In the genomic region with DNA sequence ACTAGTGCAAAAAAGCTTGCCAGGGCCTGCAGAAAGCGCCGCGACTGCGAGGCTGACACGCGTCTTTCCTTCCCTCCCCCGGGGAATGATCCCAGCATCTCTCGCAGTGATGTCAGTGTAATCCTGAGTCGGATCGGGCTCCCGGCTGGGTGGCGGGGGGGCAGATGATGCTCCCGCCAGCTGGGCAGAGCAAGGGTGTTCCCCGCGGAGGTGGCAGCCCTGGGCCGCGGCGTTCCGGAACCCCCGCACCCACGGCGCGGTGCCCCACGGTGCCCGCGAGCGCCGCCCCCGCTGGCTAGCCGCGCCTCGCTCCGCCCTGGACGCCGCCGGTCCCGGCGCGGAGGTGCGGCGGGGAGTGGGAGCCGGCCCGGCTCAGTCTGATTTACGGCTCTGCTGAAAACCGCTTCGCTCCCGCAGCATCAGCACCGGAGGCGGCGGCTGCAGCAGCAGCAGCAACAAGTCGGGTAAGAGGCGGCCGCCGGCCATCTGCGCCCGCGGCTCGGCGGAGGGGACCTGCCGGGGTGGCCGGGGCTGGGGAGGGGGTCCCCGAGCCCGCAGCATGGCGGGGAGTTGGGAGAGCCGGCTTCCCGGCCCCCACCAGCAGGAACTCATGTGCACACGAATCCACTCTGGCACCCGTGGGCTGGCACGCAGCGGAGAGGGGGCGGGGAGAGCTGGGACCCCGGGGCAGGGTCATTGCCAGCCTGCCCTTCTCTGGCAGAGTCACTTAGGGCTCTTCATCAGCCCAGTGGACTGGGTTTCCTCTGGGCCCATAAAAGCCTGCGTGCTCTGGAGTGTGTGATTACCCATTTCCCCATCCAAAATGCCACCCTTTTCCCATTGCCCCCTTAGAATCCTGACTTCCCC, we compare ENCODE assay signal across 8 cellular contexts. TPM values are rescaled to one million over a fixed set of nuclear protein-coding genes. Genes with fewer than 3 reads are reported as not detected.
DNase-seq lines count a peak whose midpoint lies in the region; ATAC-seq and TF ChIP-seq lines count a peak whose summit lies in the region.

A gene with protein sequence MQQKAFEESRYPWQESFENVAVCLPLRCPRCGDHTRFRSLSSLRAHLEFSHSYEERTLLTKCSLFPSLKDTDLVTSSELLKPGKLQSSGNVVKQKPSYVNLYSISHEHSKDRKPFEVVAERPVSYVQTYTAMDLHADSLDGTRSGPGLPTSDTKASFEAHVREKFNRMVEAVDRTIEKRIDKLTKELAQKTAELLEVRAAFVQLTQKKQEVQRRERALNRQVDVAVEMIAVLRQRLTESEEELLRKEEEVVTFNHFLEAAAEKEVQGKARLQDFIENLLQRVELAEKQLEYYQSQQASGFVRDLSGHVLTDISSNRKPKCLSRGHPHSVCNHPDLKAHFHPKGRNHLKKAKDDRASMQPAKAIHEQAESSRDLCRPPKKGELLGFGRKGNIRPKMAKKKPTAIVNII (plus strand): TSS at position 375 of the 867 bp plus-strand sequence. CDS start 1,825 bp downstream, outside the sequence.

- TF ChIP-seq POLR2A in tibial nerve (IDR thresholded peaks at IDR 0.05): no peak

- peak within 1 kb of the TSS; percentile 90 for H3K4me3 Mint-ChIP-seq in neural crest cell

- H3K27ac Mint-ChIP-seq in neural crest cell (ENCODE audit: unreplicated experiment): no peak within 1 kb of the TSS

- H3K9me3 Mint-ChIP-seq in neural crest cell: no peaks in the 10 kb centered on the region

- peak; percentile 1 for DNase-seq in NCI-H345 treated with DMSO at 0.1 percent for 48 hours (lab: John Stamatoyannopoulos, UW; ENCODE audit: unreplicated experiment)
- DNase-seq in activated T-helper 9 cell treated with anti-CD3 and anti-CD28 coated beads, Interleukin-2, amount 50 U/mL, for 16 hours (ENCODE audit: low read depth): peak; percentile 45
- DNase-seq in foreskin fibroblast: peak; percentile 37 to 79
- DNase-seq in neural crest cell (ENCODE audit: low read depth, low spot score): peak; percentile 38
- DNase-seq in tibial nerve (ENCODE audit: low spot score in 2 of 2): no peak
- no peak for DNase-seq in DMS114 treated with DMSO at 0.1 percent for 48 hours (lab: John Stamatoyannopoulos, UW; ENCODE audit: unreplicated experiment)

- H3K36me3 Mint-ChIP-seq in neural crest cell (ENCODE audit: low read depth): no peaks in the 10 kb centered on the region

- 1 to 3% methylated on average over 9 to 65 of the region's 73 CpGs for WGBS in tibial nerve, 2 donors

- H3K4me3 ChIP-seq in GM08714 (ENCODE audit: low read length): peak within 1 kb of the TSS; percentile 37; the same call in 1 of the 2 replicates
- peak within 1 kb of the TSS; percentile 59 to 65 for H3K4me3 ChIP-seq in foreskin fibroblast (ENCODE audit: low read depth in 1 of 2, low read length in 2 of 2)
- peak within 1 kb of the TSS; percentile 23 to 62 (median 44) for H3K4me3 ChIP-seq in tibial nerve

- H3K27me3 Mint-ChIP-seq in neural crest cell (ENCODE audit: low read depth): peaks cover 27% of the 10 kb centered on the region

- no peaks in the 10 kb centered on the region for H3K36me3 ChIP-seq in tibial nerve

- H3K4me1 ChIP-seq in tibial nerve: peaks cover 0 to 12% (median 4%) of the 10 kb centered on the region in 4 donors

- H3K4me1 Mint-ChIP-seq in neural crest cell: peaks cover 5% of the 10 kb centered on the region

- H3K27ac ChIP-seq in tibial nerve: no peak within 1 kb of the TSS

- no peaks in the 10 kb centered on the region for H3K27me3 ChIP-seq in tibial nerve

- H3K9me3 ChIP-seq in tibial nerve: no peaks in the 10 kb centered on the region

- no peak for TF ChIP-seq CTCF in foreskin fibroblast (IDR thresholded peaks at IDR 0.05; ENCODE audit: low read depth, low read length)
- no peak for TF ChIP-seq CTCF in neural crest cell (conservative IDR thresholded peaks at IDR 0.05)
- TF ChIP-seq CTCF in tibial nerve (IDR thresholded peaks at IDR 0.05): no peak

- ATAC-seq in GM21619 (IDR thresholded peaks at IDR 0.05; ENCODE audit: unreplicated experiment): no peak

- no peak for TF ChIP-seq EP300 in tibial nerve (IDR thresholded peaks at IDR 0.05)

RNA-seq across cellular contexts. Expression of the gene that starts here (rescaled TPM):
- 1.0 and 1.1 TPM in 2 replicates for total RNA-seq in neural crest cell
- total RNA-seq in tibial nerve: 1 to 10 TPM in 2 of 4 donors, under 1 TPM in 1, not detected in 1; 0.21 to 1.7 (median 1.5) TPM

Comparison
In these comparisons a context has a peak if more than half of its experiments do, and no peak if none do; other contexts are left out.
1. DNase-seq: peak in NCI-H345 treated with DMSO at 0.1 percent for 48 hours (single experiment), activated T-helper 9 cell treated with anti-CD3 and anti-CD28 coated beads, Interleukin-2, amount 50 U/mL, for 16 hours (single experiment), foreskin fibroblast (2 of 2) and neural crest cell (single experiment); none in tibial nerve (0 of 2) and DMS114 treated with DMSO at 0.1 percent for 48 hours (single experiment).
2. Peak in every context shown above with its lines, with median percentiles within 50 percentile points of each other: H3K4me3 ChIP-seq.